In genomic region chr4:59583845-59584568, GRCh38 we compare ENCODE assay signal across 1 cellular context.
TF ChIP-seq lines count a peak whose summit lies in the region.

No MANE protein-coding gene starts in this region.

TF ChIP-seq in H1, 55 proteins besides CTCF, POLR2A, EP300 and RAD21:
- TF ChIP-seq SAP30 (IDR thresholded peaks at IDR 0.05; ENCODE audit: insufficient read depth, insufficient replicate concordance, low read length) (no peak), NANOG (IDR thresholded peaks at IDR 0.05; ENCODE audit: insufficient read depth, low read depth, low read length, poor library complexity, severe bottlenecking) (no peak), TEAD4 (IDR thresholded peaks at IDR 0.05; ENCODE audit: low read depth, low read length) (no peak), GTF2F1 (IDR thresholded peaks at IDR 0.05; ENCODE audit: borderline replicate concordance, low read depth, low read length) (no peak), CEBPB (IDR thresholded peaks at IDR 0.05; ENCODE audit: low read depth, low read length) (no peak), HDAC2 (IDR thresholded peaks at IDR 0.05; ENCODE audit: borderline replicate concordance in 1 of 2, low read depth in 2 of 2, low read length in 2 of 2) (no peak), RFX5 (IDR thresholded peaks at IDR 0.05; ENCODE audit: borderline replicate concordance, low read depth, low read length) (no peak), BRCA1 (IDR thresholded peaks at IDR 0.05; ENCODE audit: low read depth, low read length) (no peak), MAFK (IDR thresholded peaks at IDR 0.05; ENCODE audit: low read depth, low read length) (no peak), BCL11A (IDR thresholded peaks at IDR 0.05; ENCODE audit: low read depth in 2 of 2, low read length in 2 of 2) (no peak), RNF2 (IDR thresholded peaks at IDR 0.05; ENCODE audit: borderline replicate concordance, low read depth, low read length, missing control alignments, poor library complexity, severe bottlenecking) (no peak), CBX5 (IDR thresholded peaks at IDR 0.05; ENCODE audit: low read depth, low read length) (no peak), EGR1 (IDR thresholded peaks at IDR 0.05; ENCODE audit: borderline replicate concordance, low read depth, low read length) (no peak)
- TF ChIP-seq, protein P1, sequence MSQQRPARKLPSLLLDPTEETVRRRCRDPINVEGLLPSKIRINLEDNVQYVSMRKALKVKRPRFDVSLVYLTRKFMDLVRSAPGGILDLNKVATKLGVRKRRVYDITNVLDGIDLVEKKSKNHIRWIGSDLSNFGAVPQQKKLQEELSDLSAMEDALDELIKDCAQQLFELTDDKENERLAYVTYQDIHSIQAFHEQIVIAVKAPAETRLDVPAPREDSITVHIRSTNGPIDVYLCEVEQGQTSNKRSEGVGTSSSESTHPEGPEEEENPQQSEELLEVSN (IDR thresholded peaks at IDR 0.05), result no peak
